Comparison of ENCODE assay signal across 7 cellular contexts in genomic region chr9:106713206-106713605, GRCh38.
"Had no signal": no experiment of that assay in that cellular context is flagged by ENCODE, and none has a peak within 500 bp of the region (broad histone marks: within the 10 kb centered on the region; RNA-seq: fewer than 3 reads in every experiment).

No MANE protein-coding gene starts in this region.

- H3K4me3 ChIP-seq: GM23338, HAP-1 had no signal

- H3K9me3 ChIP-seq: HAP-1 had no signal

- DNase-seq: GOT3, H7, H9, HCEC 1CT, HFFc6 had no signal

- H3K4me1 ChIP-seq: HAP-1 had no signal

- H3K4me2 ChIP-seq: GM23338 had no signal

- H3K36me3 ChIP-seq: HAP-1 had no signal

- H2AFZ ChIP-seq: GM23338 had no signal
